Comparison of ENCODE assay signal across 1 cellular context in genomic region chr12:69359531-69360347, GRCh38.
TF ChIP-seq lines count a peak whose summit lies in the region.

TSS of gene YEATS4 (plus strand) at chr12:69359743. CDS start at chr12:69359973, 230 bp downstream.

TF ChIP-seq in HepG2, 621 proteins besides CTCF, POLR2A, EP300 and RAD21 (continued from another document and continues in another):
- peak; percentile 31; the same call in 1 of the 2 replicates for TF ChIP-seq CBX5 (CRISPR knock-in tag; IDR thresholded peaks at IDR 0.05; ENCODE audit: borderline replicate concordance)
- TF ChIP-seq SMARCC2 (IDR thresholded peaks at IDR 0.05) = no peak
- peak; percentile 42; the same call in 1 of the 2 replicates for TF ChIP-seq THRA (CRISPR knock-in tag; IDR thresholded peaks at IDR 0.05; ENCODE audit: borderline replicate concordance)
- TF ChIP-seq CAMTA2 (CRISPR knock-in tag; IDR thresholded peaks at IDR 0.05; ENCODE audit: borderline replicate concordance) = 0 out of 2 replicates have a peak, but pooled peaks have one; percentile 64
- TF ChIP-seq ZNF530 (CRISPR knock-in tag; IDR thresholded peaks at IDR 0.05; ENCODE audit: low read depth) = no peak
- no peak; the same call in 1 of the 2 replicates for TF ChIP-seq PAX8 (CRISPR knock-in tag; IDR thresholded peaks at IDR 0.05; ENCODE audit: borderline replicate concordance)
- TF ChIP-seq SKIL (CRISPR knock-in tag; IDR thresholded peaks at IDR 0.05; ENCODE audit: borderline replicate concordance) = 0 out of 2 replicates have a peak, but pooled peaks have one; percentile 50
- TF ChIP-seq EZH2 (conservative IDR thresholded peaks at IDR 0.05; ENCODE audit: low read depth, low read length) = no peak
- TF ChIP-seq ZNF556 (CRISPR knock-in tag; IDR thresholded peaks at IDR 0.05; ENCODE audit: borderline replicate concordance) = peak; percentile 96
- no peak for TF ChIP-seq KAT2B (IDR thresholded peaks at IDR 0.05; ENCODE audit: borderline replicate concordance, low read depth, low read length)
- TF ChIP-seq ZNF281 (CRISPR knock-in tag; IDR thresholded peaks at IDR 0.05; ENCODE audit: borderline replicate concordance) = no peak
- TF ChIP-seq ZNF331 (CRISPR knock-in tag; IDR thresholded peaks at IDR 0.05) = peak; percentile 25; the same call in 1 of the 2 replicates
- peak; percentile 58; the same call in 1 of the 2 replicates for TF ChIP-seq ZBTB39 (CRISPR knock-in tag; IDR thresholded peaks at IDR 0.05)
- peak; percentile 61 for TF ChIP-seq RFX3 (CRISPR knock-in tag; IDR thresholded peaks at IDR 0.05)
- no peak for TF ChIP-seq LRRFIP1 (CRISPR knock-in tag; conservative IDR thresholded peaks at IDR 0.05)
- TF ChIP-seq ZNF780A (CRISPR knock-in tag; IDR thresholded peaks at IDR 0.05) = no peak
- TF ChIP-seq ZNF546 (CRISPR knock-in tag; conservative IDR thresholded peaks at IDR 0.05) = no peak; the same call in 1 of the 2 replicates
- TF ChIP-seq ZNF629 (CRISPR knock-in tag; conservative IDR thresholded peaks at IDR 0.05) = no peak; the same call in 1 of the 2 replicates
- peak; percentile 90; the same call in 1 of the 2 replicates for TF ChIP-seq ZNF101 (CRISPR knock-in tag; IDR thresholded peaks at IDR 0.05; ENCODE audit: borderline replicate concordance, low read depth)
- no peak for TF ChIP-seq REXO4 (CRISPR knock-in tag; IDR thresholded peaks at IDR 0.05; ENCODE audit: borderline replicate concordance)
- TF ChIP-seq ZBTB2 (CRISPR knock-in tag; IDR thresholded peaks at IDR 0.05; ENCODE audit: low read depth) = no peak; the same call in 1 of the 2 replicates
- no peak for TF ChIP-seq MTF2 (CRISPR knock-in tag; IDR thresholded peaks at IDR 0.05; ENCODE audit: borderline replicate concordance)
- peak; percentile 46; the same call in 1 of the 2 replicates for TF ChIP-seq ZBTB3 (CRISPR knock-in tag; IDR thresholded peaks at IDR 0.05; ENCODE audit: borderline replicate concordance, low read depth)
- TF ChIP-seq TIGD3 (CRISPR knock-in tag; IDR thresholded peaks at IDR 0.05; ENCODE audit: borderline replicate concordance) = peak; percentile 83; the same call in 1 of the 2 replicates
- peak; percentile 81 for TF ChIP-seq POLR2AphosphoS5 (IDR thresholded peaks at IDR 0.05; ENCODE audit: low read depth, low read length)
- TF ChIP-seq RBM22 (optimal IDR thresholded peaks at IDR 0.05; ENCODE audit: low read length) = no peak
- no peak for TF ChIP-seq MAFG (CRISPR knock-in tag; IDR thresholded peaks at IDR 0.05)
- TF ChIP-seq REL (CRISPR knock-in tag; conservative IDR thresholded peaks at IDR 0.05) = peak; percentile 63
- no peak; the same call in 1 of the 2 replicates for TF ChIP-seq MIXL1 (CRISPR knock-in tag; IDR thresholded peaks at IDR 0.05)
- no peak for TF ChIP-seq ZNF619 (CRISPR knock-in tag; IDR thresholded peaks at IDR 0.05)
- TF ChIP-seq ZNF136 (CRISPR knock-in tag; IDR thresholded peaks at IDR 0.05; ENCODE audit: low read depth) = 0 out of 2 replicates have a peak, but pooled peaks have one; percentile 68
- TF ChIP-seq ZNF234 (CRISPR knock-in tag; conservative IDR thresholded peaks at IDR 0.05) = no peak
- TF ChIP-seq ESRRA (CRISPR knock-in tag; IDR thresholded peaks at IDR 0.05; ENCODE audit: low read depth) = peak; percentile 79; the same call in 1 of the 2 replicates
- peak; percentile 62; the same call in 1 of the 2 replicates for TF ChIP-seq MXD4 (CRISPR knock-in tag; IDR thresholded peaks at IDR 0.05)
- TF ChIP-seq ZNF513 (CRISPR knock-in tag; conservative IDR thresholded peaks at IDR 0.05) = no peak
- peak; percentile 61; the same call in 1 of the 2 replicates for TF ChIP-seq ZSCAN20 (CRISPR knock-in tag; IDR thresholded peaks at IDR 0.05; ENCODE audit: borderline replicate concordance)
- peak; percentile 82 for TF ChIP-seq GABPB1 (CRISPR knock-in tag; IDR thresholded peaks at IDR 0.05)
- peak; percentile 94 for TF ChIP-seq FLYWCH1 (CRISPR knock-in tag; IDR thresholded peaks at IDR 0.05)
- peak; percentile 83 for TF ChIP-seq BATF2 (CRISPR knock-in tag; IDR thresholded peaks at IDR 0.05)
- no peak for TF ChIP-seq HNRNPH1 (optimal IDR thresholded peaks at IDR 0.05; ENCODE audit: low read depth, low read length)
- TF ChIP-seq ZNF12 (CRISPR knock-in tag; IDR thresholded peaks at IDR 0.05) = 0 out of 2 replicates have a peak, but pooled peaks have one; percentile 7
- TF ChIP-seq HMGXB4 (CRISPR knock-in tag; IDR thresholded peaks at IDR 0.05; ENCODE audit: borderline replicate concordance in 1 of 2, low read depth in 1 of 2) = peak in 1 of 2 experiments; percentile 80; a peak in 3 of 4 replicates
